In genomic region chr1:110070282-110070967, GRCh38 we compare ENCODE assay signal across 12 cellular contexts. TPM values are rescaled to one million over a fixed set of nuclear protein-coding genes. Genes with fewer than 3 reads are reported as not detected.
A peak's percentile ranks its signal among the peaks of the same experiment; 100 is the strongest.
DNase-seq lines count a peak whose midpoint lies in the region; ATAC-seq and TF ChIP-seq lines count a peak whose summit lies in the region.
"Had no signal": no experiment of that assay in that cellular context is flagged by ENCODE, and none has a peak within 500 bp of the region (broad histone marks: within the 10 kb centered on the region; RNA-seq: fewer than 3 reads in every experiment).

TSS of gene ALX3 (minus strand) at chr1:110070672. CDS start at chr1:110070612, 60 bp downstream.

- H3K27me3 ChIP-seq in BJ (ENCODE audit: control insufficient read depth, insufficient read depth, low read length) = peaks cover 27% of the 10 kb centered on the region
- H3K27me3 ChIP-seq in HUES6 (ENCODE audit: control insufficient read depth, insufficient read depth, low read length) = peaks cover 99% of the 10 kb centered on the region

- CTCF ChIA-PET in BJ (lab: Yijun Ruan, JAX) = interaction anchor here (0.7 to 3.1 kb wide), 10 partner anchors 11 to 36 kb away, joined by 3 to 19 read pairs (median 4); no protein-coding TSS in a partner anchor
- CTCF ChIA-PET in activated CD8-positive, alpha-beta T cell treated with anti-CD3 and anti-CD28 coated beads for 36 hours (lab: Charles Lee) = interaction anchor here (0.9 to 4.1 kb wide), 6 partner anchors 11 to 35 kb away, joined by 4 to 22 read pairs (median 7); no protein-coding TSS in a partner anchor

- no peaks in the 10 kb centered on the region for H3K9me3 ChIP-seq in HUES6 (ENCODE audit: control insufficient read depth, insufficient read depth, low read depth, low read length)
- H3K9me3 ChIP-seq: gastrocnemius medialis had no signal

- no peak within 1 kb of the TSS for H3K27ac Mint-ChIP-seq in effector memory CD8-positive, alpha-beta T cell
- H3K27ac Mint-ChIP-seq in mesothelial cell of epicardium = peak within 1 kb of the TSS; percentile 98
- H3K27ac Mint-ChIP-seq in activated CD8-positive, alpha-beta T cell treated with anti-CD3 and anti-CD28 coated beads for 36 hours = no peak within 1 kb of the TSS

- peak; percentile 24 for ATAC-seq in effector memory CD8-positive, alpha-beta T cell (replicated peaks)
- ATAC-seq in GM21381 (IDR thresholded peaks at IDR 0.05; ENCODE audit: unreplicated experiment) (no peak), HG03457 (IDR thresholded peaks at IDR 0.05; ENCODE audit: unreplicated experiment) (no peak), SK-N-SH treated with all-trans-retinoic acid at 6 μM for 48 hours (no peak)
- ATAC-seq in activated CD8-positive, alpha-beta T cell treated with anti-CD3 and anti-CD28 coated beads for 36 hours = no peak
- ATAC-seq: gastrocnemius medialis had no signal

- H3K9me3 Mint-ChIP-seq in effector memory CD8-positive, alpha-beta T cell = no peaks in the 10 kb centered on the region
- no peaks in the 10 kb centered on the region for H3K9me3 Mint-ChIP-seq in mesothelial cell of epicardium
- no peaks in the 10 kb centered on the region for H3K9me3 Mint-ChIP-seq in activated CD8-positive, alpha-beta T cell treated with anti-CD3 and anti-CD28 coated beads for 36 hours

- H3K27me3 Mint-ChIP-seq in effector memory CD8-positive, alpha-beta T cell = peaks cover 58 to 97% of the 10 kb centered on the region in 2 donors
- H3K27me3 Mint-ChIP-seq in mesothelial cell of epicardium (ENCODE audit: low read depth) = peaks cover 5% of the 10 kb centered on the region
- H3K27me3 Mint-ChIP-seq in activated CD8-positive, alpha-beta T cell treated with anti-CD3 and anti-CD28 coated beads for 36 hours = peaks cover 57% of the 10 kb centered on the region

- POLR2A ChIA-PET in BJ (lab: Charles Lee) = no interaction called here
- POLR2A ChIA-PET in activated CD8-positive, alpha-beta T cell treated with anti-CD3 and anti-CD28 coated beads for 36 hours (lab: Charles Lee) = interaction anchor here (1.4 kb wide), 1 partner anchor 34 kb away, joined by 3 read pairs; no protein-coding TSS in a partner anchor

- peak within 1 kb of the TSS; percentile 38 for H3K9ac ChIP-seq in HUES6 (ENCODE audit: low read length)

- peak within 1 kb of the TSS; percentile 40 to 71 for H3K4me3 Mint-ChIP-seq in effector memory CD8-positive, alpha-beta T cell
- H3K4me3 Mint-ChIP-seq in mesothelial cell of epicardium = peak within 1 kb of the TSS; percentile 85
- no peak within 1 kb of the TSS for H3K4me3 Mint-ChIP-seq in activated CD8-positive, alpha-beta T cell treated with anti-CD3 and anti-CD28 coated beads for 36 hours

- H3K4me1 Mint-ChIP-seq in effector memory CD8-positive, alpha-beta T cell (ENCODE audit: low read depth in 2 of 2) = peaks cover 7 to 11% of the 10 kb centered on the region in 2 donors
- H3K4me1 Mint-ChIP-seq in mesothelial cell of epicardium = peaks cover 68% of the 10 kb centered on the region
- H3K4me1 Mint-ChIP-seq in activated CD8-positive, alpha-beta T cell treated with anti-CD3 and anti-CD28 coated beads for 36 hours (ENCODE audit: low read depth) = peaks cover 12% of the 10 kb centered on the region

- H3K4me1 ChIP-seq in HUES6 (ENCODE audit: control insufficient read depth, insufficient read depth, low read length) = peaks cover 32% of the 10 kb centered on the region

- H3K4me3 ChIP-seq in BJ (ENCODE audit: low read depth, low read length) (peak within 1 kb of the TSS; percentile 43), HUES6 (ENCODE audit: low read depth, low read length) (peak within 1 kb of the TSS; percentile 54)

- TF ChIP-seq CTCF in BJ (IDR thresholded peaks at IDR 0.05; ENCODE audit: insufficient read depth, low read depth, low read length) (no peak), mesothelial cell of epicardium (IDR thresholded peaks at IDR 0.05; ENCODE audit: unreplicated experiment) (no peak)
- no peak for TF ChIP-seq CTCF in activated CD8-positive, alpha-beta T cell treated with anti-CD3 and anti-CD28 coated beads for 36 hours (IDR thresholded peaks at IDR 0.05)

- no peak within 1 kb of the TSS for H3K27ac ChIP-seq in HUES6 (ENCODE audit: low read depth, low read length)
- H3K27ac ChIP-seq: gastrocnemius medialis had no signal

- H3K36me3 Mint-ChIP-seq in effector memory CD8-positive, alpha-beta T cell (ENCODE audit: insufficient read depth) = peaks cover 3% of the 10 kb centered on the region
- peaks cover 33% of the 10 kb centered on the region for H3K36me3 Mint-ChIP-seq in mesothelial cell of epicardium
- no peaks in the 10 kb centered on the region for H3K36me3 Mint-ChIP-seq in activated CD8-positive, alpha-beta T cell treated with anti-CD3 and anti-CD28 coated beads for 36 hours (ENCODE audit: low read depth)

- H3K36me3 ChIP-seq in BJ (ENCODE audit: control insufficient read depth, insufficient read depth, low read length) (0 out of 2 replicates have a peak, but pooled peaks cover 1% of the 10 kb centered on the region), HUES6 (ENCODE audit: control insufficient read depth, insufficient read depth, low read length) (no peaks in the 10 kb centered on the region)
- H3K36me3 ChIP-seq: gastrocnemius medialis had no signal

- intact Hi-C loops in activated CD8-positive, alpha-beta T cell treated with anti-CD3 and anti-CD28 coated beads for 36 hours (cut with micrococcal nuclease) = no loop called here

- DNase-seq in BJ (ENCODE audit: low read depth) = no peak
- no peak for DNase-seq in effector memory CD8-positive, alpha-beta T cell
- DNase-seq in mesothelial cell of epicardium (ENCODE audit: low spot score in 2 of 2, unreplicated experiment in 2 of 2) = peak; percentile 57 to 76
- DNase-seq in activated CD8-positive, alpha-beta T cell treated with anti-CD3 and anti-CD28 coated beads for 36 hours = no peak
- DNase-seq: cerebellar nuclear complex; gastrocnemius medialis; NCI-H1105; stimulated activated naive CD4-positive, alpha-beta T cell treated with Interleukin-2 at 50 U/mL for 16 hours had no signal

TF ChIP-seq in SK-N-SH treated with all-trans-retinoic acid at 6 μM for 48 hours, 23 proteins besides CTCF, POLR2A, EP300 and RAD21 (continues in another document):
- TF ChIP-seq CSRNP3 (CRISPR knock-in tag; IDR thresholded peaks at IDR 0.05) (no peak), ZNF565 (CRISPR knock-in tag; conservative IDR thresholded peaks at IDR 0.05; ENCODE audit: low read depth) (no peak), CREB5 (CRISPR knock-in tag; IDR thresholded peaks at IDR 0.05; ENCODE audit: low read depth) (no peak), ZC3H10 (CRISPR knock-in tag; IDR thresholded peaks at IDR 0.05) (no peak), TCF4 (CRISPR knock-in tag; IDR thresholded peaks at IDR 0.05; ENCODE audit: borderline replicate concordance) (no peak), TSHZ2 (CRISPR knock-in tag; IDR thresholded peaks at IDR 0.05) (no peak), SNAI2 (CRISPR knock-in tag; IDR thresholded peaks at IDR 0.05) (no peak), TOX (CRISPR knock-in tag; IDR thresholded peaks at IDR 0.05; ENCODE audit: borderline replicate concordance) (no peak), ZNF70 (CRISPR knock-in tag; IDR thresholded peaks at IDR 0.05) (no peak)

RNA-seq across cellular contexts. Expression of gene ALX3, which starts in this region (rescaled TPM):
- polyA plus RNA-seq in BJ (2011; rRNA removed) = 4.3 and 5.7 TPM in 2 replicates
- 8.1 and 8.6 TPM in 2 replicates for polyA minus RNA-seq in BJ (2011; rRNA and poly(A)+ RNA removed)
- 127 to 136 TPM (median 132 TPM) in 3 replicates for total RNA-seq in mesothelial cell of epicardium
- not detected for total RNA-seq in activated CD8-positive, alpha-beta T cell treated with anti-CD3 and anti-CD28 coated beads for 36 hours
- total RNA-seq: gastrocnemius medialis had no signal

Comparison
In these comparisons a context has a peak if more than half of its experiments do, and no peak if none do; other contexts are left out.
1. RNA of gene ALX3 (total RNA-seq): 127 to 136 TPM in mesothelial cell of epicardium; not detected in activated CD8-positive, alpha-beta T cell treated with anti-CD3 and anti-CD28 coated beads for 36 hours; every median in the first group is over 100 times any median in the second.
2. DNase-seq: peak in mesothelial cell of epicardium (2 of 2); none in BJ (single experiment), effector memory CD8-positive, alpha-beta T cell (0 of 3) and activated CD8-positive, alpha-beta T cell treated with anti-CD3 and anti-CD28 coated beads for 36 hours (single experiment).